ENCODE assay signal across 9 cellular contexts in the genomic region with DNA sequence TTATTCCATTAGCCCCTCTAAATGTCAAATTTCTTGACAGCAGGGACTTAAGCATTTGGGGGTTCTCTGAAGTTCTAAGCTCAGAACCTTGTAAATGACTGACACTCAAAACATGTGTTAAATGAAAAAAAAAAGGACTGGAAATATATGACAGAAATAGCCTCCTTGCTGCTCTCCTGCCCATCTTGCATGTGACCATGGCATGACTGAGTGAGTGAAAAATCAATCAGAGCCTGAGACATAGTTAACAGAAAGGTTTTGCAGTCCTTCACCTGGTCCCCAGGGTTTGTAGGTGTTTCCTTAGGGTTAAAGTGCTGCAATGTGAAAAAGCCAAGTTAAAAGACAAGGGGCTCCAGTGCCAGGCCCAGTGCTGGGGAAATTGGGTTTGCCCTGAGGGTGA.
"Had no signal": no experiment of that assay in that cellular context is flagged by ENCODE, and none has a peak within 500 bp of the region (broad histone marks: within the 10 kb centered on the region; RNA-seq: fewer than 3 reads in every experiment).

No MANE protein-coding gene starts in this region.

- H3K36me3 ChIP-seq: HAP-1 had no signal

- DNase-seq: GM23248, GOT3, H7, H9, HCEC 1CT, HFFc6 had no signal

- ATAC-seq: GM23338, HCT116 had no signal

- H3K9ac ChIP-seq: GM23248 had no signal

- H3K9me3 ChIP-seq: HAP-1 had no signal

- H3K4me1 ChIP-seq: HAP-1 had no signal

- H2AFZ ChIP-seq: GM23248, GM23338 had no signal

- H3K4me3 ChIP-seq: GM23248, GM23338, HAP-1 had no signal

- H3K27ac ChIP-seq: GM23248 had no signal

- H3K4me2 ChIP-seq: GM23338 had no signal
